ENCODE assay signal across 1 cellular context in the genomic region with DNA sequence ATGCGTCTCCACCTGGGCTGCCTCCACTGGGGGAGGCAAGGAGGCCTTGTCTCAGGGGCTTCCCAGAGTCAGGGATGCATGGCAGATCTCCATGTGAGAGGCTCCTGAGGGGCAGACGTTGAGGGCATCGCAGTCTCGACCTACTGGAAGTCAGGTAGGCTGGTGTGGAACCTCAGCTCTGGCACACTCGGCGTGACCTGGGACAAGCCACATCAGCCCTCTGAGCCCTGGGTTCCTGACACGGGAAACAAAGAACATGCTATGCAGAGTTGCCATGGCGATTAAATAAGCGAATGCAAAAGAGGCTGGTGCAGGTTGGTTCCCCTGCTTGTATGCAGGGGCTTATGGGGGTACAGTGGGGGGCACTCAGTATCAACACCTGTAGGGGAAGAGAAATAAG.
TF ChIP-seq lines count a peak whose summit lies in the region.

No MANE protein-coding gene starts in this region.

TF ChIP-seq in GM23338, 12 proteins besides CTCF, POLR2A, EP300 and RAD21:
- no peak for TF ChIP-seq ZNF331 (CRISPR knock-in tag; IDR thresholded peaks at IDR 0.05; ENCODE audit: low read depth)
- TF ChIP-seq STAT1 (IDR thresholded peaks at IDR 0.05; ENCODE audit: unreplicated experiment) = no peak
- TF ChIP-seq, protein P1, sequence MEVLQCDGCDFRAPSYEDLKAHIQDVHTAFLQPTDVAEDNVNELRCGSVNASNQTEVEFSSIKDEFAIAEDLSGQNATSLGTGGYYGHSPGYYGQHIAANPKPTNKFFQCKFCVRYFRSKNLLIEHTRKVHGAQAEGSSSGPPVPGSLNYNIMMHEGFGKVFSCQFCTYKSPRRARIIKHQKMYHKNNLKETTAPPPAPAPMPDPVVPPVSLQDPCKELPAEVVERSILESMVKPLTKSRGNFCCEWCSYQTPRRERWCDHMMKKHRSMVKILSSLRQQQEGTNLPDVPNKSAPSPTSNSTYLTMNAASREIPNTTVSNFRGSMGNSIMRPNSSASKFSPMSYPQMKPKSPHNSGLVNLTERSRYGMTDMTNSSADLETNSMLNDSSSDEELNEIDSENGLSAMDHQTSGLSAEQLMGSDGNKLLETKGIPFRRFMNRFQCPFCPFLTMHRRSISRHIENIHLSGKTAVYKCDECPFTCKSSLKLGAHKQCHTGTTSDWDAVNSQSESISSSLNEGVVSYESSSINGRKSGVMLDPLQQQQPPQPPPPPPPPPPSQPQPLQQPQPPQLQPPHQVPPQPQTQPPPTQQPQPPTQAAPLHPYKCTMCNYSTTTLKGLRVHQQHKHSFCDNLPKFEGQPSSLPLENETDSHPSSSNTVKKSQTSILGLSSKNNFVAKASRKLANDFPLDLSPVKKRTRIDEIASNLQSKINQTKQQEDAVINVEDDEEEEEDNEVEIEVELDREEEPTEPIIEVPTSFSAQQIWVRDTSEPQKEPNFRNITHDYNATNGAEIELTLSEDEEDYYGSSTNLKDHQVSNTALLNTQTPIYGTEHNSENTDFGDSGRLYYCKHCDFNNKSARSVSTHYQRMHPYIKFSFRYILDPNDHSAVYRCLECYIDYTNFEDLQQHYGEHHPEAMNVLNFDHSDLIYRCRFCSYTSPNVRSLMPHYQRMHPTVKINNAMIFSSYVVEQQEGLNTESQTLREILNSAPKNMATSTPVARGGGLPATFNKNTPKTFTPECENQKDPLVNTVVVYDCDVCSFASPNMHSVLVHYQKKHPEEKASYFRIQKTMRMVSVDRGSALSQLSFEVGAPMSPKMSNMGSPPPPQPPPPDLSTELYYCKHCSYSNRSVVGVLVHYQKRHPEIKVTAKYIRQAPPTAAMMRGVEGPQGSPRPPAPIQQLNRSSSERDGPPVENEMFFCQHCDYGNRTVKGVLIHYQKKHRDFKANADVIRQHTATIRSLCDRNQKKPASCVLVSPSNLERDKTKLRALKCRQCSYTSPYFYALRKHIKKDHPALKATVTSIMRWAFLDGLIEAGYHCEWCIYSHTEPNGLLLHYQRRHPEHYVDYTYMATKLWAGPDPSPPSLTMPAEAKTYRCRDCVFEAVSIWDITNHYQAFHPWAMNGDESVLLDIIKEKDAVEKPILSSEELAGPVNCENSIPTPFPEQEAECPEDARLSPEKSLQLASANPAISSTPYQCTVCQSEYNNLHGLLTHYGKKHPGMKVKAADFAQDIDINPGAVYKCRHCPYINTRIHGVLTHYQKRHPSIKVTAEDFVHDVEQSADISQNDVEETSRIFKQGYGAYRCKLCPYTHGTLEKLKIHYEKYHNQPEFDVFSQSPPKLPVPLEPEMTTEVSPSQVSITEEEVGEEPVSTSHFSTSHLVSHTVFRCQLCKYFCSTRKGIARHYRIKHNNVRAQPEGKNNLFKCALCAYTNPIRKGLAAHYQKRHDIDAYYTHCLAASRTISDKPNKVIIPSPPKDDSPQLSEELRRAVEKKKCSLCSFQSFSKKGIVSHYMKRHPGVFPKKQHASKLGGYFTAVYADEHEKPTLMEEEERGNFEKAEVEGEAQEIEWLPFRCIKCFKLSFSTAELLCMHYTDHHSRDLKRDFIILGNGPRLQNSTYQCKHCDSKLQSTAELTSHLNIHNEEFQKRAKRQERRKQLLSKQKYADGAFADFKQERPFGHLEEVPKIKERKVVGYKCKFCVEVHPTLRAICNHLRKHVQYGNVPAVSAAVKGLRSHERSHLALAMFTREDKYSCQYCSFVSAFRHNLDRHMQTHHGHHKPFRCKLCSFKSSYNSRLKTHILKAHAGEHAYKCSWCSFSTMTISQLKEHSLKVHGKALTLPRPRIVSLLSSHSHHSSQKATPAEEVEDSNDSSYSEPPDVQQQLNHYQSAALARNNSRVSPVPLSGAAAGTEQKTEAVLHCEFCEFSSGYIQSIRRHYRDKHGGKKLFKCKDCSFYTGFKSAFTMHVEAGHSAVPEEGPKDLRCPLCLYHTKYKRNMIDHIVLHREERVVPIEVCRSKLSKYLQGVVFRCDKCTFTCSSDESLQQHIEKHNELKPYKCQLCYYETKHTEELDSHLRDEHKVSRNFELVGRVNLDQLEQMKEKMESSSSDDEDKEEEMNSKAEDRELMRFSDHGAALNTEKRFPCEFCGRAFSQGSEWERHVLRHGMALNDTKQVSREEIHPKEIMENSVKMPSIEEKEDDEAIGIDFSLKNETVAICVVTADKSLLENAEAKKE (CRISPR knock-in tag; IDR thresholded peaks at IDR 0.05) = no peak
- no peak for TF ChIP-seq EZH2phosphoT487 (IDR thresholded peaks at IDR 0.05; ENCODE audit: unreplicated experiment)
- TF ChIP-seq CREB1 (CRISPR knock-in tag; IDR thresholded peaks at IDR 0.05; ENCODE audit: low read depth) = no peak
